Comparison of ENCODE assay signal across 8 cellular contexts in the genomic region with DNA sequence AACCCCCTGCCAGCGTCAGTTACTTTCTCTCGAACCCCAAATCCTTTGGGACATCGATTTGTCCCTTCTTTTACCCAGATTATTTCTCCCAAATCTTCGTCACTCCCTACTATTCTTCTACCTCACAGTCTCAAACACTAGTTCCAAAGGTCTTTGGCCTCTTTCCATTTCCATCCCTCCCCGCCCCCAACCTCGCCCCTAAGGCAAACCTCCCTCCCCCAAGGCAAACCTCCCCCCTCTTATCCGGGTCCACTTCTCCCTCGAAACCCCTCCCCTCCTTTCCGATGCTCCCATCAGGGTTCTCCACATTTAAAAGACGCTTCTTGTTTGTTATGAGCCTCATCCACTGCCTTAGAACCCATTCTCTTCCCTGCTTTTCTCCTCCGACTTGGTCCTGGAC. TPM values are rescaled to one million over a fixed set of nuclear protein-coding genes. Genes with fewer than 3 reads are reported as not detected.
DNase-seq lines count a peak whose midpoint lies in the region; ATAC-seq and TF ChIP-seq lines count a peak whose summit lies in the region.

No MANE protein-coding gene starts in this region.

- 2% methylated on average over 10 of the region's 11 CpGs; no CpG with 5 or more reads in 1 of the 2 experiments for WGBS in IMR-90 (ENCODE audit: extremely low coverage in 2 of 2, insufficient read length in 1 of 2), 2 experiments

- H3K9me3 ChIP-seq in IMR-90 (ENCODE audit: control insufficient read depth, insufficient read depth, low read length) (no peaks in the 10 kb centered on the region), stomach smooth muscle (ENCODE audit: control insufficient read depth in 2 of 2, low read length in 2 of 2) (no peaks in the 10 kb centered on the region)

- no peaks in the 10 kb centered on the region for H3K9me3 Mint-ChIP-seq in activated naive CD8-positive, alpha-beta T cell treated with anti-CD3 and anti-CD28 coated beads, Interleukin-2, amount 10 ng/mL, durations not matched to agents 7 days and 5 days

- ATAC-seq in IMR-90 (ENCODE audit: low read depth) (peak; percentile 3), GM19397 (IDR thresholded peaks at IDR 0.05; ENCODE audit: unreplicated experiment) (no peak)
- ATAC-seq in activated naive CD8-positive, alpha-beta T cell treated with anti-CD3 and anti-CD28 coated beads, Interleukin-2, amount 10 ng/mL, durations not matched to agents 7 days and 5 days (ENCODE audit: low read depth): no peak

- dilution Hi-C loops in IMR-90 (cut with HindIII; ENCODE audit: low sequenced_read_pairs, unreplicated experiment): no loop called here

- peak overlapping the region; percentile 84 for H3K9ac ChIP-seq in IMR-90 (ENCODE audit: low read depth, low read length)
- peak overlapping the region; percentile 85 to 91 for H3K9ac ChIP-seq in stomach smooth muscle (ENCODE audit: low read length in 2 of 2)

- H3K79me1 ChIP-seq in IMR-90 (ENCODE audit: low read depth in 1 of 2, low read length in 2 of 2): peaks cover 34 to 60% of the 10 kb centered on the region in 2 experiments

- CTCF ChIA-PET in IMR-90 (lab: Yijun Ruan, JAX): no interaction called here

- H2BK5ac ChIP-seq in IMR-90 (ENCODE audit: low read depth, low read length, poor library complexity, severe bottlenecking): peak overlapping the region; percentile 69

- peak overlapping the region; percentile 38 for H4K5ac ChIP-seq in IMR-90 (ENCODE audit: low read depth, low read length)

- intact Hi-C loops in IMR-90 (cut with micrococcal nuclease): loop anchor here (2.0 to 5.0 kb wide), 3 partner anchors 129 to 384 kb away; no protein-coding TSS in a partner anchor

- H4K20me1 ChIP-seq in IMR-90 (ENCODE audit: insufficient read depth, low read length): peaks cover 16% of the 10 kb centered on the region

- H4K8ac ChIP-seq in IMR-90 (ENCODE audit: low read depth in 2 of 2, low read length in 2 of 2): peak overlapping the region; percentile 58 to 96; a peak in 3 of 4 replicates

- H3K27me3 Mint-ChIP-seq in activated naive CD8-positive, alpha-beta T cell treated with anti-CD3 and anti-CD28 coated beads, Interleukin-2, amount 10 ng/mL, durations not matched to agents 7 days and 5 days: no peaks in the 10 kb centered on the region

- H3K14ac ChIP-seq in IMR-90 (replicated peaks; ENCODE audit: low read depth, low read length): peak overlapping the region; percentile 19; the same call in 1 of the 2 replicates

- no peak overlapping the region for H2BK20ac ChIP-seq in IMR-90 (ENCODE audit: low read depth, low read length)

- peak overlapping the region; percentile 85 for H3K23ac ChIP-seq in IMR-90 (ENCODE audit: low read depth, low read length)

- H3K4me2 ChIP-seq in IMR-90 (ENCODE audit: low read depth, low read length): peak overlapping the region; percentile 99

- peaks cover 11% of the 10 kb centered on the region for H3K9me1 ChIP-seq in IMR-90 (ENCODE audit: insufficient read depth, low read length)

- peak overlapping the region; percentile 96 for H3K27ac Mint-ChIP-seq in activated naive CD8-positive, alpha-beta T cell treated with anti-CD3 and anti-CD28 coated beads, Interleukin-2, amount 10 ng/mL, durations not matched to agents 7 days and 5 days

- peak overlapping the region; percentile 90 for H2AK9ac ChIP-seq in IMR-90 (replicated peaks; ENCODE audit: low read depth, low read length, poor library complexity)

- no peak for TF ChIP-seq RAD21 in IMR-90 (IDR thresholded peaks at IDR 0.05; ENCODE audit: low read length)

- no TSS peak for BruUV-seq in IMR-90 (replicated peaks; lab: Mats Ljungman, UMichigan)

- H3K4me1 Mint-ChIP-seq in activated naive CD8-positive, alpha-beta T cell treated with anti-CD3 and anti-CD28 coated beads, Interleukin-2, amount 10 ng/mL, durations not matched to agents 7 days and 5 days: peaks cover 39% of the 10 kb centered on the region

- H3K36me3 ChIP-seq in IMR-90 (ENCODE audit: control insufficient read depth, insufficient read depth, low read length): peaks cover 12% of the 10 kb centered on the region
- peaks cover 6 to 9% of the 10 kb centered on the region in 2 donors for H3K36me3 ChIP-seq in stomach smooth muscle (ENCODE audit: control insufficient read depth in 2 of 2, insufficient read depth in 2 of 2, low read length in 2 of 2)

- H3K4me3 ChIP-seq in IMR-90 (ENCODE audit: insufficient read depth, low read depth, low read length) (peak overlapping the region; percentile 92), stomach smooth muscle (ENCODE audit: low read length in 2 of 2) (peak overlapping the region; percentile 91 to 97)

- peak overlapping the region; percentile 55; the same call in 1 of the 2 replicates for H3K56ac ChIP-seq in IMR-90 (ENCODE audit: extremely low read depth, insufficient read depth, low read length)

- H3K4me1 ChIP-seq in IMR-90 (ENCODE audit: control insufficient read depth, insufficient read depth, low read length) (peaks cover 1% of the 10 kb centered on the region; the same call in 1 of the 2 replicates), stomach smooth muscle (ENCODE audit: control insufficient read depth, insufficient read depth, low read length) (peaks cover 14% of the 10 kb centered on the region)

- 0 out of 2 replicates have a peak overlapping the region, but pooled peaks have one; percentile 8 for H2AK5ac ChIP-seq in IMR-90 (ENCODE audit: low read depth, low read length)

- no peaks in the 10 kb centered on the region for H3K27me3 ChIP-seq in IMR-90 (ENCODE audit: control insufficient read depth, insufficient read depth, low read length)
- H3K27me3 ChIP-seq in stomach smooth muscle (ENCODE audit: control insufficient read depth in 1 of 2, insufficient read depth in 2 of 2, low read length in 2 of 2): no peaks in the 10 kb centered on the region

- TF ChIP-seq CTCF in IMR-90 (conservative IDR thresholded peaks at IDR 0.05; ENCODE audit: low read depth, low read length): no peak

- H3K18ac ChIP-seq in IMR-90 (ENCODE audit: low read depth, low read length): no peak overlapping the region

- no peak overlapping the region for H2BK120ac ChIP-seq in IMR-90 (ENCODE audit: low read depth, low read length)

- H4K91ac ChIP-seq in IMR-90 (ENCODE audit: insufficient read depth, low read depth, low read length): 0 out of 2 replicates have a peak overlapping the region, but pooled peaks have one; percentile 40

- DNase-seq in IMR-90 (no peak), iPS-NIHi11 (ENCODE audit: low spot score) (peak; percentile 22), NCI-H1436 treated with DMSO at 0.1 percent for 48 hours (lab: John Stamatoyannopoulos, UW) (no peak), NCI-H524 (lab: John Stamatoyannopoulos, UW) (no peak)
- DNase-seq in activated naive CD8-positive, alpha-beta T cell treated with anti-CD3 and anti-CD28 coated beads, Interleukin-2, amount 10 ng/mL, durations not matched to agents 7 days and 5 days: no peak
- DNase-seq in activated CD4-positive, CD25-positive, alpha-beta regulatory T cell (lab: John Stamatoyannopoulos, UW): no peak

- peak overlapping the region; percentile 98 for H2AFZ ChIP-seq in IMR-90 (replicated peaks; ENCODE audit: low read length, poor library complexity)

- H3K27ac ChIP-seq in IMR-90 (ENCODE audit: insufficient read depth, low read length) (peak overlapping the region; percentile 77), stomach smooth muscle (ENCODE audit: low read length) (peak overlapping the region; percentile 66)

- TF ChIP-seq POLR2A in IMR-90 (IDR thresholded peaks at IDR 0.05; ENCODE audit: low read depth, low read length): no peak

- H2BK15ac ChIP-seq in IMR-90 (ENCODE audit: low read depth, low read length): no peak overlapping the region

- in situ Hi-C loops in IMR-90 (cut with MboI; ENCODE audit: low sequenced_read_pairs): no loop called here

- H3K36me3 Mint-ChIP-seq in activated naive CD8-positive, alpha-beta T cell treated with anti-CD3 and anti-CD28 coated beads, Interleukin-2, amount 10 ng/mL, durations not matched to agents 7 days and 5 days: peaks cover 21% of the 10 kb centered on the region

- peak overlapping the region; percentile 69 for H3K4ac ChIP-seq in IMR-90 (ENCODE audit: low read depth, low read length)

- POLR2A ChIA-PET in IMR-90 (lab: Charles Lee; ENCODE audit: unreplicated experiment): no interaction called here
- POLR2A ChIA-PET in activated naive CD8-positive, alpha-beta T cell treated with anti-CD3 and anti-CD28 coated beads, Interleukin-2, amount 10 ng/mL, durations not matched to agents 7 days and 5 days (lab: Charles Lee): interaction anchor here (1.8 kb wide), 1 partner anchor 173 kb away, joined by 4 read pairs; the partner anchor contains the start of genes BTD and HACL1

- peak overlapping the region; percentile 99 for H3K4me3 Mint-ChIP-seq in activated naive CD8-positive, alpha-beta T cell treated with anti-CD3 and anti-CD28 coated beads, Interleukin-2, amount 10 ng/mL, durations not matched to agents 7 days and 5 days

TF ChIP-seq in IMR-90, 13 proteins besides CTCF, POLR2A, EP300 and RAD21 (continues in another document):
- no peak for TF ChIP-seq ELK1 (IDR thresholded peaks at IDR 0.05; ENCODE audit: borderline replicate concordance, low read depth, low read length)

RNA-seq across cellular contexts. Expression of gene EAF1, which starts 0.6 kb away (rescaled TPM):
- 19.7 and 21.3 TPM in 2 replicates for total RNA-seq in IMR-90 (2012; rRNA removed)
- polyA plus RNA-seq in IMR-90 (2012; rRNA removed): 5.7 and 7.0 TPM in 2 replicates
- polyA plus RNA-seq in IMR-90 (2012; cell fraction: cytosol; rRNA removed): 5.6 and 5.9 TPM in 2 replicates
- 6.8 and 9.1 TPM in 2 replicates for polyA plus RNA-seq in IMR-90 (2012; cell fraction: nucleus; rRNA removed; ENCODE audit: low replicate concordance)
- 10 to 100 TPM; 27.9 to 31.0 TPM for total RNA-seq in activated naive CD8-positive, alpha-beta T cell treated with anti-CD3 and anti-CD28 coated beads, Interleukin-2, amount 10 ng/mL, durations not matched to agents 7 days and 5 days

RNA-seq across cellular contexts. Expression of gene METTL6, which starts 0.6 kb away (rescaled TPM):
- total RNA-seq in IMR-90 (2012; rRNA removed): 21.5 and 32.5 TPM in 2 replicates
- 15.3 and 15.4 TPM in 2 replicates for polyA plus RNA-seq in IMR-90 (2012; rRNA removed)
- 5.0 and 10.2 TPM in 2 replicates for polyA plus RNA-seq in IMR-90 (2012; cell fraction: cytosol; rRNA removed)
- polyA plus RNA-seq in IMR-90 (2012; cell fraction: nucleus; rRNA removed; ENCODE audit: low replicate concordance): 1.9 and 7.1 TPM in 2 replicates
- total RNA-seq in activated naive CD8-positive, alpha-beta T cell treated with anti-CD3 and anti-CD28 coated beads, Interleukin-2, amount 10 ng/mL, durations not matched to agents 7 days and 5 days: 10 to 100 TPM; 18.6 to 19.3 TPM
